Comparison of ENCODE assay signal across 11 cellular contexts in the genomic region with DNA sequence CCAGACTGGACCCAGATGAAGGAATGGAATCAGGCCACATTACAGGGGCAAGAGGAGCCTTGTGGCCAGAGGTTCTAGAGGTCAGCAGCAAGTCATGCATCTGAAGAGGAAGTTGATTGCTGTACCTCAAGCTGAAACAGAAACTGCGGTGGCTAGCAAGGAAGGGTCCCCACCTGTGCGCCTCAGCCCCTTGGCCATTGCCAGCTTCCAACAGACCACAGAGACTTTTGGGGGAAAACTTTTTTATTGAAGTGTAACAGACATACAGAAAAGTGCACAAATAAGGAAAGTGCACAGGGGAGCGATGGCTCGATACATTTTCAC. TPM values are rescaled to one million over a fixed set of nuclear protein-coding genes. Genes with fewer than 3 reads are reported as not detected.
DNase-seq lines count a peak whose midpoint lies in the region; ATAC-seq and TF ChIP-seq lines count a peak whose summit lies in the region.
"Had no signal": no experiment of that assay in that cellular context is flagged by ENCODE, and none has a peak within 500 bp of the region (broad histone marks: within the 10 kb centered on the region; RNA-seq: fewer than 3 reads in every experiment).

No MANE protein-coding gene starts in this region.

- H3K27ac Mint-ChIP-seq in activated CD4-positive, alpha-beta T cell treated with anti-CD3 and anti-CD28 coated beads, Interleukin-2, amount 10 ng/mL, durations not matched to agents 7 days and 5 days: no peak overlapping the region
- H3K27ac Mint-ChIP-seq: WTC11 had no signal

- WGBS in adrenal gland, 4 donors: 78 to 89% (median 84%) methylated on average over 4 of the region's 4 CpGs

- no peaks in the 10 kb centered on the region for H3K36me3 Mint-ChIP-seq in activated CD4-positive, alpha-beta T cell treated with anti-CD3 and anti-CD28 coated beads, Interleukin-2, amount 10 ng/mL, durations not matched to agents 7 days and 5 days (ENCODE audit: low read depth)
- H3K36me3 Mint-ChIP-seq: WTC11 had no signal

- CTCF ChIA-PET in activated CD4-positive, alpha-beta T cell treated with anti-CD3 and anti-CD28 coated beads, Interleukin-2, amount 10 ng/mL, durations not matched to agents 7 days and 5 days (lab: Charles Lee): interaction anchor here (1.0 to 1.1 kb wide), 2 partner anchors 13 to 14 kb away, joined by 3 read pairs; no protein-coding TSS in a partner anchor

- H3K36me3 ChIP-seq in left lung: no peaks in the 10 kb centered on the region
- H3K36me3 ChIP-seq in uterus: no peaks in the 10 kb centered on the region
- H3K36me3 ChIP-seq in adrenal gland (replicated peaks in 1 of 2): no peaks in the 10 kb centered on the region
- H3K36me3 ChIP-seq: cardiac muscle cell had no signal

- TF ChIP-seq POLR2A in uterus (IDR thresholded peaks at IDR 0.05) (no peak), adrenal gland (IDR thresholded peaks at IDR 0.05) (no peak)

- H3K4me1 ChIP-seq in left lung: peaks cover 0 to 60% of the 10 kb centered on the region in 2 donors
- H3K4me1 ChIP-seq in uterus: no peaks in the 10 kb centered on the region
- H3K4me1 ChIP-seq in adrenal gland (replicated peaks in 1 of 2): peaks cover 24 to 26% of the 10 kb centered on the region in 2 donors

- peaks cover 15% of the 10 kb centered on the region for H3K4me1 Mint-ChIP-seq in activated CD4-positive, alpha-beta T cell treated with anti-CD3 and anti-CD28 coated beads, Interleukin-2, amount 10 ng/mL, durations not matched to agents 7 days and 5 days

- no peak for TF ChIP-seq CTCF in left lung (IDR thresholded peaks at IDR 0.05)
- TF ChIP-seq CTCF in uterus (IDR thresholded peaks at IDR 0.05): no peak
- no peak for TF ChIP-seq CTCF in adrenal gland (IDR thresholded peaks at IDR 0.05)

- intact Hi-C loops in left lung (cut with DNase I): no loop called here
- intact Hi-C loops in uterus (cut with DNase I; ENCODE audit: low total_unique reads): no loop called here
- intact Hi-C loops in adrenal gland (cut with DNase I): no loop called here

- H3K4me3 ChIP-seq in left lung: no peak overlapping the region
- H3K4me3 ChIP-seq in uterus: no peak overlapping the region
- no peak overlapping the region for H3K4me3 ChIP-seq in adrenal gland
- H3K4me3 ChIP-seq: cardiac muscle cell had no signal

- DNase-seq in left lung: peak in 1 of 2 donors; percentile 40
- DNase-seq in uterus: no peak
- no peak for DNase-seq in activated CD4-positive, alpha-beta T cell treated with anti-CD3 and anti-CD28 coated beads, Interleukin-2, amount 10 ng/mL, durations not matched to agents 7 days and 5 days
- DNase-seq in adrenal gland: no peak
- no peak for DNase-seq in globus pallidus (ENCODE audit: low spot score)
- DNase-seq: NCI-H187 had no signal

- H3K9me3 Mint-ChIP-seq in activated CD4-positive, alpha-beta T cell treated with anti-CD3 and anti-CD28 coated beads, Interleukin-2, amount 10 ng/mL, durations not matched to agents 7 days and 5 days: no peaks in the 10 kb centered on the region
- H3K9me3 Mint-ChIP-seq: WTC11 had no signal

- no peak overlapping the region for H3K4me3 Mint-ChIP-seq in activated CD4-positive, alpha-beta T cell treated with anti-CD3 and anti-CD28 coated beads, Interleukin-2, amount 10 ng/mL, durations not matched to agents 7 days and 5 days
- H3K4me3 Mint-ChIP-seq: WTC11 had no signal

- H3K27ac ChIP-seq in left lung (peak overlapping the region in 1 of 2 donors; percentile 60), uterus (no peak overlapping the region), adrenal gland (peak overlapping the region in 1 of 5 donors; percentile 13)
- H3K27ac ChIP-seq: cardiac muscle cell had no signal

- H3K9me3 ChIP-seq in left lung (no peaks in the 10 kb centered on the region), uterus (no peaks in the 10 kb centered on the region), adrenal gland (replicated peaks in 1 of 3) (no peaks in the 10 kb centered on the region)

- ATAC-seq in GM18499 (IDR thresholded peaks at IDR 0.05; ENCODE audit: insufficient read depth, unreplicated experiment) (peak; percentile 76), GM21576 (IDR thresholded peaks at IDR 0.05; ENCODE audit: unreplicated experiment) (peak; percentile 77), HG03521 (IDR thresholded peaks at IDR 0.05; ENCODE audit: unreplicated experiment) (peak; percentile 81), left lung (peak; percentile 53)
- ATAC-seq: WTC11 had no signal

- peaks cover 8% of the 10 kb centered on the region for H3K27me3 Mint-ChIP-seq in activated CD4-positive, alpha-beta T cell treated with anti-CD3 and anti-CD28 coated beads, Interleukin-2, amount 10 ng/mL, durations not matched to agents 7 days and 5 days

- H3K27me3 ChIP-seq in left lung: no peaks in the 10 kb centered on the region
- H3K27me3 ChIP-seq in uterus: no peaks in the 10 kb centered on the region
- H3K27me3 ChIP-seq in adrenal gland: no peaks in the 10 kb centered on the region
- H3K27me3 ChIP-seq: cardiac muscle cell had no signal

- POLR2A ChIA-PET in activated CD4-positive, alpha-beta T cell treated with anti-CD3 and anti-CD28 coated beads, Interleukin-2, amount 10 ng/mL, durations not matched to agents 7 days and 5 days (lab: Charles Lee): interaction anchor here (0.6 kb wide), 1 partner anchor 10 kb away, joined by 5 read pairs; no protein-coding TSS in a partner anchor

RNA-seq across cellular contexts. Expression of gene SLC9A8, which starts 26.8 kb away (rescaled TPM):
- 10 to 100 TPM in 1 of 2 donors, 1 to 10 TPM in 1; 8.4 to 16.7 TPM for total RNA-seq in left lung
- total RNA-seq in uterus: 10 to 100 TPM in 1 of 4 donors, 1 to 10 TPM in 3; 1.3 to 12.8 (median 4.3) TPM
- total RNA-seq in activated CD4-positive, alpha-beta T cell treated with anti-CD3 and anti-CD28 coated beads, Interleukin-2, amount 10 ng/mL, durations not matched to agents 7 days and 5 days: 10 to 100 TPM; 21.4 to 23.1 TPM
- total RNA-seq in adrenal gland: 10 to 100 TPM; 12.4 to 23.3 (median 18.1) TPM
- polyA plus RNA-seq in adrenal gland: 10 to 100 TPM; 15.5 to 19.1 (median 17.0) TPM
